ENCODE assay signal across 19 cellular contexts in the genomic region with DNA sequence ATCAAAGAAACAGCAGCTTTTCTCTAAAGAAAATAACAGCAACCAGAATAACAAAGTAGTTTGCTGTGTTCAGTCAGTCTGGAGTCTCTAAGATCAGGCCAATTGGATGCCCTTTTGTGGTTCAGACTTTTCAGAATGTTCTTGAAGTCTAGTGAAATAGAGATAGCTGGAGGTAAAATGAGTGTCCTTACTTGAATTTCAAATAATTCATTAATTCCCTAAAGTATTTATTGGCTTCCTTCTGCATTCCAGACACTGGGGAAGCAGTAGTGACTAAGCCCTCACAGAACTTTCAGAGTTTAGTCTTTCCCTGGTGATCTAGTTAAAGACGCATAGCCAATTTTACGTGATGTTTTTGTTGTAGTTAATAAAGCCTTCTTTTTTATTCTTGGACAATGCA. TPM values are rescaled to one million over a fixed set of nuclear protein-coding genes. Genes with fewer than 3 reads are reported as not detected.
A peak's percentile ranks its signal among the peaks of the same experiment; 100 is the strongest.
DNase-seq lines count a peak whose midpoint lies in the region; ATAC-seq and TF ChIP-seq lines count a peak whose summit lies in the region.
"Had no signal": no experiment of that assay in that cellular context is flagged by ENCODE, and none has a peak within 500 bp of the region (broad histone marks: within the 10 kb centered on the region; RNA-seq: fewer than 3 reads in every experiment).

No MANE protein-coding gene starts in this region.

- H3K4me1 ChIP-seq in right atrium auricular region (no peaks in the 10 kb centered on the region), right cardiac atrium (ENCODE audit: control insufficient read depth, insufficient read depth, low read length) (peaks cover 1% of the 10 kb centered on the region), vagina (no peaks in the 10 kb centered on the region)
- H3K4me1 ChIP-seq: A549, lower lobe of right lung had no signal

- H3K4me3 ChIP-seq in right atrium auricular region = no peak overlapping the region
- H3K4me3 ChIP-seq in right cardiac atrium (ENCODE audit: low read length) = no peak overlapping the region
- no peak overlapping the region for H3K4me3 ChIP-seq in vagina
- H3K4me3 ChIP-seq: A549, heart right ventricle, lower lobe of right lung, SJSA1 had no signal

- H3K27ac ChIP-seq in right atrium auricular region (peak overlapping the region in 1 of 2 donors; percentile 16), right cardiac atrium (ENCODE audit: low read length) (no peak overlapping the region), vagina (no peak overlapping the region)
- H3K27ac ChIP-seq: A549, KMS-11, lower lobe of right lung, SJSA1, VCaP had no signal

- H3K36me3 ChIP-seq in right atrium auricular region (no peaks in the 10 kb centered on the region), vagina (no peaks in the 10 kb centered on the region)
- H3K36me3 ChIP-seq: heart right ventricle, lower lobe of right lung, SJSA1 had no signal

- H3K27me3 ChIP-seq in right atrium auricular region (no peaks in the 10 kb centered on the region), right cardiac atrium (ENCODE audit: control insufficient read depth, insufficient read depth) (no peaks in the 10 kb centered on the region), vagina (no peaks in the 10 kb centered on the region)

- H3K9me3 ChIP-seq in right atrium auricular region = no peaks in the 10 kb centered on the region
- no peaks in the 10 kb centered on the region for H3K9me3 ChIP-seq in right cardiac atrium (ENCODE audit: control insufficient read depth, low read length)
- no peaks in the 10 kb centered on the region for H3K9me3 ChIP-seq in vagina
- H3K9me3 ChIP-seq: A549, heart right ventricle, lower lobe of right lung, SJSA1 had no signal

- DNase-seq in left cardiac atrium (no peak), right atrium auricular region (ENCODE audit: low spot score) (no peak), astrocyte of the hippocampus (ENCODE audit: low read depth, low spot score) (peak; percentile 89), right cardiac atrium (no peak), stromal cell of bone marrow (ENCODE audit: low read depth) (peak; percentile 58), NCI-H226 (no peak), GM10266 (ENCODE audit: extremely low spot score) (no peak), vagina (ENCODE audit: extremely low spot score in 2 of 2) (no peak)
- DNase-seq: activated naive CD4-positive, alpha-beta T cell treated with anti-CD3 and anti-CD28 coated beads, Interleukin-2, amount 50 U/mL, for 16 hours; heart right ventricle; lower lobe of right lung; NCI-H2029 treated with DMSO at 0.1 percent for 48 hours; stimulated activated CD4-positive, alpha-beta T cell treated with anti-CD3 and anti-CD28 coated beads, Interleukin-1b, Interleukin-23, amount 100 ng/mL, for 48 hours had no signal

- 32% methylated on average over 2 of the region's 2 CpGs for WGBS in right cardiac atrium

- intact Hi-C loops in left cardiac atrium (cut with DNase I) = no loop called here
- intact Hi-C loops in right cardiac atrium (cut with DNase I) = no loop called here
- intact Hi-C loops in vagina (cut with DNase I) = no loop called here

- no peak for TF ChIP-seq CTCF in right atrium auricular region (IDR thresholded peaks at IDR 0.05)
- TF ChIP-seq CTCF in GM10266 (IDR thresholded peaks at IDR 0.05; ENCODE audit: control insufficient read depth, insufficient read depth, low read depth, missing control alignments) = no peak
- TF ChIP-seq CTCF in vagina (IDR thresholded peaks at IDR 0.05) = no peak

- no peak for TF ChIP-seq POLR2A in vagina (IDR thresholded peaks at IDR 0.05)

- ATAC-seq in left cardiac atrium (peak; percentile 30 to 81), right cardiac atrium (peak; percentile 62 to 70)
- ATAC-seq: A549, lower lobe of right lung had no signal

RNA-seq across cellular contexts. Expression of gene C18orf54, which starts 58.8 kb away (rescaled TPM):
- total RNA-seq in left cardiac atrium (1 to 10 TPM in 1 of 2 donors, under 1 TPM in 1; 0.68 to 2.0 TPM), right atrium auricular region (under 1 TPM; 0.41 to 0.86 TPM), right cardiac atrium (1 to 10 TPM in 3 of 4 donors, under 1 TPM in 1; 0.53 to 1.5 (median 1.2) TPM), vagina (1.7 TPM)
- 0.66 TPM for polyA plus RNA-seq in right cardiac atrium

RNA-seq across cellular contexts. Expression of gene STARD6, which starts 58.8 kb away (rescaled TPM):
- total RNA-seq in left cardiac atrium (not detected), right atrium auricular region (not detected), right cardiac atrium (not detected), vagina (not detected)
- polyA plus RNA-seq in right cardiac atrium = not detected
- total RNA-seq: lower lobe of right lung, omental fat pad, ureter had no signal
- polyA plus RNA-seq: A549, heart right ventricle had no signal

Comparison
In these comparisons a context has a peak if more than half of its experiments do, and no peak if none do; other contexts are left out.
1. DNase-seq: peak in astrocyte of the hippocampus (single experiment) and stromal cell of bone marrow (single experiment); none in left cardiac atrium (single experiment), right atrium auricular region (single experiment), right cardiac atrium (0 of 3), NCI-H226 (single experiment), GM10266 (single experiment) and vagina (0 of 2).